In the genomic region with DNA sequence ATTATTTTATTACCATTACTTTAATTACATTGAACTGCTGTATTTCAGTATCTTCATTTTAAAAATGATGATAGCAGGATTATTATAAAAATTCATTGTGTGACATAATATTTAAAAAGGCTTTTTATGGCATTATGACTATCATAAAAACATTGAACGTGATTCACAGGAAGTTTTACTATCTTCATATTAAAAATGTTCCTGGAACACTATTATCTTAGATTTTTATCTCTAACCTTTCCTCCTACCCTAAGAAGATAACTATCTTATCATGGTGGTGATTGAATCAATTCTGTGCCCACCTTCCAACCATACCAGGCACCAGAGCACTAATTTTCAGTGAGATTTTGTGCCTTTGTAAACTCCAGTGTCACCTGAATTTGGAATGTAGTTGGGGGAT, we compare ENCODE assay signal across 26 cellular contexts. TPM values are rescaled to one million over a fixed set of nuclear protein-coding genes. Genes with fewer than 3 reads are reported as not detected.
"Had no signal": no experiment of that assay in that cellular context is flagged by ENCODE, and none has a peak within 500 bp of the region (broad histone marks: within the 10 kb centered on the region; RNA-seq: fewer than 3 reads in every experiment).

No MANE protein-coding gene starts in this region.

- H3K9me3 ChIP-seq: stomach, suprapubic skin, testis, thoracic aorta, thyroid gland, tibial artery, tibial nerve, transverse colon, upper lobe of left lung, upper lobe of right lung, uterus, vagina had no signal

- H3K4me3 ChIP-seq: stomach, suprapubic skin, testis, thoracic aorta, thyroid gland, tibial artery, tibial nerve, transverse colon, upper lobe of left lung, upper lobe of right lung, uterus, vagina had no signal

- H3K36me3 ChIP-seq: stomach, suprapubic skin, thoracic aorta, thyroid gland, tibial artery, tibial nerve, transverse colon, upper lobe of left lung, upper lobe of right lung, uterus, vagina had no signal

- H3K27ac ChIP-seq: stomach, suprapubic skin, testis, thoracic aorta, thyroid gland, tibial artery, tibial nerve, transverse colon, upper lobe of left lung, upper lobe of right lung, uterus, vagina had no signal

- ATAC-seq: stimulated activated effector memory CD8-positive, alpha-beta T cell treated with anti-CD3 and anti-CD28 coated beads, Interleukin-12 subunit alpha, Interleukin-12 subunit beta, amount 100 ng/mL, for 72 hours; stimulated activated memory B cell treated with anti-CD40 and anti-IgM and Interleukin-4, amounts not matched to agents 10 μg/mL and 1 μg/mL and 100 μg/mL, for 72 hours; stimulated activated naive B cell treated with anti-CD40 and anti-IgM and Interleukin-4, amounts not matched to agents 10 μg/mL and 1 μg/mL and 100 μg/mL, for 72 hours; stimulated activated naive CD8-positive, alpha-beta T cell treated with anti-CD3 and anti-CD28 coated beads, Interleukin-15, amount 100 ng/mL, for 72 hours; stimulated activated naive CD8-positive, alpha-beta T cell treated with anti-CD3 and anti-CD28 coated beads, Interleukin-15, Interleukin-2, amounts not matched to agents 100 U/mL and 50 U/mL, for 24 hours; upper lobe of right lung had no signal

- DNase-seq: stimulated activated CD4-positive, alpha-beta T cell treated with anti-CD3 and anti-CD28 coated beads, Interleukin-2, amount 100 ng/mL, for 48 hours; stimulated activated CD4-positive, alpha-beta T cell treated with anti-CD3 and anti-CD28 coated beads, Interleukin-4, amount 100 ng/mL, for 1 hour; stimulated activated CD4-positive, alpha-beta T cell treated with anti-CD3 and anti-CD28 coated beads, Interleukin-4, amount 100 ng/mL, for 24 hours; stimulated activated CD4-positive, alpha-beta T cell treated with anti-CD3 and anti-CD28 coated beads, Interleukin-4, amount 100 ng/mL, for 4 hours; stimulated activated CD8-positive, alpha-beta memory T cell treated with anti-CD3 and anti-CD28 coated beads, Interleukin-4, amount 100 ng/mL, for 48 hours; stimulated activated naive B cell treated with anti-CD40 and anti-IgM and Interleukin-4, amounts not matched to agents 10 μg/mL and 1 μg/mL and 100 μg/mL, for 72 hours; stimulated activated naive CD4-positive, alpha-beta T cell; stimulated activated naive CD4-positive, alpha-beta T cell treated with Interleukin-2 at 50 U/mL for 16 hours; stimulated activated naive CD8-positive, alpha-beta T cell treated with anti-CD3 and anti-CD28 coated beads, Interleukin-15, amount 100 ng/mL, for 72 hours; stimulated activated naive CD8-positive, alpha-beta T cell treated with anti-CD3 and anti-CD28 coated beads, Interleukin-15, Interleukin-2, amounts not matched to agents 100 U/mL and 50 U/mL, for 24 hours; stomach; substantia nigra; testis; thyroid gland; tibial artery; transverse colon; trophoblast cell; upper lobe of left lung; upper lobe of right lung; uterus had no signal

- H3K4me1 ChIP-seq: stomach, suprapubic skin, testis, thyroid gland, tibial artery, tibial nerve, upper lobe of left lung, upper lobe of right lung, uterus, vagina had no signal

RNA-seq across cellular contexts. Expression of gene LRRC9, which starts 16.2 kb away (rescaled TPM):
- total RNA-seq: stomach, suprapubic skin, thoracic aorta, tibial nerve, transverse colon, upper lobe of right lung had no signal
